In genomic region chr22:38981005-38981658, GRCh38 we compare ENCODE assay signal across 8 cellular contexts. TPM values are rescaled to one million over a fixed set of nuclear protein-coding genes. Genes with fewer than 3 reads are reported as not detected.
DNase-seq lines count a peak whose midpoint lies in the region; ATAC-seq and TF ChIP-seq lines count a peak whose summit lies in the region.

No MANE protein-coding gene starts in this region.

- no peak overlapping the region for H2AFZ ChIP-seq in PC-3 (ENCODE audit: low read length)

- H4K20me1 ChIP-seq in PC-3 (ENCODE audit: low read length) = no peaks in the 10 kb centered on the region

- ATAC-seq in PC-3 = peak; percentile 44
- no peak for ATAC-seq in GM21367 (IDR thresholded peaks at IDR 0.05; ENCODE audit: unreplicated experiment)

- H3K27ac ChIP-seq in PC-3 (ENCODE audit: low read length) = peak overlapping the region; percentile 79

- intact Hi-C loops in PC-3 (cut with micrococcal nuclease) = loop anchor here (5.0 to 10.0 kb wide), 2 partner anchors 56 to 109 kb away; partner anchors contain the start of gene CBX6

- peaks cover 6% of the 10 kb centered on the region for H3F3A ChIP-seq in PC-3 (ENCODE audit: low read length, unreplicated experiment)

- no peaks in the 10 kb centered on the region for H3K79me2 ChIP-seq in PC-3 (ENCODE audit: low read length)

- TF ChIP-seq CTCF in PC-3 (conservative IDR thresholded peaks at IDR 0.05; ENCODE audit: low read depth, low read length) = peak; percentile 50
- peak; percentile 56 for TF ChIP-seq CTCF in retinal pigment epithelial cell (conservative IDR thresholded peaks at IDR 0.05; ENCODE audit: low read depth, low read length)

- H3K36me3 ChIP-seq in PC-3 (ENCODE audit: low read depth, low read length) = no peaks in the 10 kb centered on the region; the same call in 1 of the 2 replicates

- H3K4me1 ChIP-seq in PC-3 (ENCODE audit: insufficient read depth, low read length) = peaks cover 26% of the 10 kb centered on the region

- CTCF ChIA-PET in PC-3 (lab: Charles Lee) = interaction anchor here (1.3 to 1.9 kb wide), 2 partner anchors 22 to 215 kb away, joined by 4 read pairs; no protein-coding TSS in a partner anchor

- DNase-seq in DMS53 (lab: John Stamatoyannopoulos, UW) (peak; percentile 73), DMS53 treated with DMSO at 0.1 percent for 48 hours (lab: John Stamatoyannopoulos, UW; ENCODE audit: unreplicated experiment) (no peak), PC-3 (peak; percentile 45), fibroblast of peridontal ligament (ENCODE audit: extremely low read depth) (peak; percentile 11), retinal pigment epithelial cell (ENCODE audit: low read depth) (no peak), activated gamma-delta T cell treated with Interleukin-2 at 50 U/mL for 16 hours (no peak), SIG-M5 (lab: John Stamatoyannopoulos, UW) (no peak)

- H3K9ac ChIP-seq in PC-3 (ENCODE audit: low read length) = no peak overlapping the region; the same call in 1 of the 2 replicates

- H3K4me3 ChIP-seq in PC-3 (ENCODE audit: low read length) (no peak overlapping the region), retinal pigment epithelial cell (ENCODE audit: low read length) (no peak overlapping the region)

- no TSS peak for BruUV-seq in PC-3 (replicated peaks; lab: Mats Ljungman, UMichigan)

- POLR2A ChIA-PET in PC-3 (lab: Charles Lee; ENCODE audit: unreplicated experiment) = interaction anchor here (0.6 kb wide), 2 partner anchors 26 to 330 kb away, joined by 3 to 7 read pairs; no protein-coding TSS in a partner anchor

- H3K9me3 ChIP-seq in PC-3 (ENCODE audit: low read length) = 0 out of 2 replicates have a peak, but pooled peaks cover 2% of the 10 kb centered on the region

- no peaks in the 10 kb centered on the region for H3K9me2 ChIP-seq in PC-3 (replicated peaks; ENCODE audit: low read length)

- H3K27me3 ChIP-seq in PC-3 (ENCODE audit: low read length) = no peaks in the 10 kb centered on the region

- H3K4me2 ChIP-seq in PC-3 (ENCODE audit: low read length) = peak overlapping the region; percentile 81

RNA-seq across cellular contexts. Expression of gene APOBEC3B, which starts 1.0 kb away (rescaled TPM):
- total RNA-seq in PC-3 (2014; rRNA removed) = 11.3 TPM in 2 replicates

RNA-seq across cellular contexts. Expression of gene APOBEC3A, which starts 23.7 kb away (rescaled TPM):
- not detected in 2 replicates for total RNA-seq in PC-3 (2014; rRNA removed)

RNA-seq across cellular contexts. Expression of gene APOBEC3C, which starts 32.9 kb away (rescaled TPM):
- total RNA-seq in PC-3 (2014; rRNA removed) = 35.5 and 37.8 TPM in 2 replicates

RNA-seq across cellular contexts. Expression of gene APOBEC3D, which starts 39.8 kb away (rescaled TPM):
- total RNA-seq in PC-3 (2014; rRNA removed) = 0.33 TPM in 1 of 2 replicates, not detected in the other

RNA-seq across cellular contexts. Expression of gene APOBEC3F, which starts 59.5 kb away (rescaled TPM):
- not detected in 2 replicates for total RNA-seq in PC-3 (2014; rRNA removed)

Comparison
In these comparisons a context has a peak if more than half of its experiments do, and no peak if none do; other contexts are left out.
1. DNase-seq: peak in DMS53 (single experiment), PC-3 (single experiment) and fibroblast of peridontal ligament (single experiment); none in DMS53 treated with DMSO at 0.1 percent for 48 hours (single experiment), retinal pigment epithelial cell (single experiment), activated gamma-delta T cell treated with Interleukin-2 at 50 U/mL for 16 hours (single experiment) and SIG-M5 (single experiment).